ENCODE assay signal across 18 cellular contexts in the genomic region with DNA sequence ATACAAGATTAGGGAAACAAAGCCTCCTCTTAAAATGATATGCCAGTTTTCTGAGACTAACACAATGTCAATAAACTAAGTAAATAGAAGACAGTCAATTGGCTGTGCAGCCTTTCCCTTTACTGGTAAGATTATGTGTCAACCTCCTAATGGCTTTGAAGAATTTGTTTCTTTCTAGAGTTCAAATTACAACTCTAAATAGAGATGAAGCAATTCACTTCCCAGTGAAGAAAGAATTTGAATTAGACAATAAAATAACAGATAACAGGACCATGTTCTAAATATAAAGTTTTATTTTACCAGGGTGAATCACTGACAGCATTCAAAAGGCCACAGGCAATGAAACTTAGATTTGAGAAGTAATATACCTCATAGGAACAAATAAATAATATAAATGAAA.
DNase-seq lines count a peak whose midpoint lies in the region; ATAC-seq, FAIRE-seq and TF ChIP-seq lines count a peak whose summit lies in the region.
"Had no signal": no experiment of that assay in that cellular context is flagged by ENCODE, and none has a peak within 500 bp of the region (broad histone marks: within the 10 kb centered on the region; RNA-seq: fewer than 3 reads in every experiment).

No MANE protein-coding gene starts in this region.

- FAIRE-seq in bronchial epithelial cell (lab: Jason Lieb, UNC) = no peak
- FAIRE-seq: GM12878 had no signal

- H3K4me3 ChIP-seq in bronchial epithelial cell (ENCODE audit: low read depth, low read length) = no peak overlapping the region
- H3K4me3 ChIP-seq: GM12878 had no signal

- TF ChIP-seq CTCF in bronchial epithelial cell (IDR thresholded peaks at IDR 0.05; ENCODE audit: insufficient read depth, low read length, severe bottlenecking) = no peak
- TF ChIP-seq CTCF in GM20000 (IDR thresholded peaks at IDR 0.05; ENCODE audit: extremely low read depth, missing control alignments) = no peak

- no peaks in the 10 kb centered on the region for H3K27me3 ChIP-seq in bronchial epithelial cell (ENCODE audit: control insufficient read depth, insufficient read depth, low read length)

- no peaks in the 10 kb centered on the region for H3K27me3 Mint-ChIP-seq in stimulated activated naive B cell treated with anti-CD40 and anti-IgM and Interleukin-4, amounts not matched to agents 10 μg/mL and 1 μg/mL and 100 μg/mL, for 72 hours
- H3K27me3 Mint-ChIP-seq: activated naive CD4-positive, alpha-beta T cell treated with anti-CD3 and anti-CD28 coated beads, Interleukin-2, amount 50 U/mL, for 24 hours; activated T-cell treated with anti-CD3 and anti-CD28 coated beads, Interleukin-2, amount 50 U/mL, for 24 hours; dendritic cell treated with granulocyte-macrophage colony-stimulating factor and Interleukin-4, amounts not matched to agents 40 ng/mL and 50 ng/mL, for 4 days had no signal

- ATAC-seq in HG03378 (IDR thresholded peaks at IDR 0.05; ENCODE audit: unreplicated experiment) = no peak
- ATAC-seq in stimulated activated naive B cell treated with anti-CD40 and anti-IgM and Interleukin-4, amounts not matched to agents 10 μg/mL and 1 μg/mL and 100 μg/mL, for 72 hours (replicated peaks) = no peak
- ATAC-seq: GM12878 had no signal

- DNase-seq in DMS153 treated with DMSO at 0.1 percent for 48 hours (lab: John Stamatoyannopoulos, UW; ENCODE audit: unreplicated experiment) (peak; percentile 66), NCI-H1092 (lab: John Stamatoyannopoulos, UW) (peak; percentile 3), NCI-H345 treated with DMSO at 0.1 percent for 48 hours (lab: John Stamatoyannopoulos, UW; ENCODE audit: unreplicated experiment) (peak; percentile 16), bronchial epithelial cell (ENCODE audit: low read depth) (peak; percentile 9), DMS 273 treated with DMSO at 0.1 percent for 48 hours (lab: John Stamatoyannopoulos, UW) (no peak), GM20000 (ENCODE audit: low spot score) (no peak)
- no peak for DNase-seq in stimulated activated naive B cell treated with anti-CD40 and anti-IgM and Interleukin-4, amounts not matched to agents 10 μg/mL and 1 μg/mL and 100 μg/mL, for 72 hours
- DNase-seq: activated CD4-positive, alpha-beta T cell treated with anti-CD3 and anti-CD28 coated beads, Interleukin-2, amount 50 U/mL, for 48 hours; activated T-cell treated with anti-CD3 and anti-CD28 coated beads, Interleukin-2, amount 50 U/mL, for 24 hours; GDM1; RPMI8226; stimulated activated CD4-positive, alpha-beta T cell treated with anti-CD3 and anti-CD28 coated beads, Interleukin-4, amount 100 ng/mL, for 4 hours; stimulated activated CD8-positive, alpha-beta memory T cell treated with anti-CD3 and anti-CD28 coated beads, Interleukin-4, amount 100 ng/mL, for 48 hours had no signal

- no peaks in the 10 kb centered on the region for H3K36me3 ChIP-seq in bronchial epithelial cell (ENCODE audit: control insufficient read depth, insufficient read depth, low read length)

- no peaks in the 10 kb centered on the region for H3K4me1 Mint-ChIP-seq in stimulated activated naive B cell treated with anti-CD40 and anti-IgM and Interleukin-4, amounts not matched to agents 10 μg/mL and 1 μg/mL and 100 μg/mL, for 72 hours
- H3K4me1 Mint-ChIP-seq: activated naive CD4-positive, alpha-beta T cell treated with anti-CD3 and anti-CD28 coated beads, Interleukin-2, amount 50 U/mL, for 24 hours; brain had no signal

- H3K9me3 Mint-ChIP-seq in stimulated activated naive B cell treated with anti-CD40 and anti-IgM and Interleukin-4, amounts not matched to agents 10 μg/mL and 1 μg/mL and 100 μg/mL, for 72 hours = peaks cover 7 to 10% of the 10 kb centered on the region in 2 donors
- H3K9me3 Mint-ChIP-seq: brain had no signal

- no peak overlapping the region for H3K4me3 Mint-ChIP-seq in stimulated activated naive B cell treated with anti-CD40 and anti-IgM and Interleukin-4, amounts not matched to agents 10 μg/mL and 1 μg/mL and 100 μg/mL, for 72 hours
- H3K4me3 Mint-ChIP-seq: activated naive CD4-positive, alpha-beta T cell treated with anti-CD3 and anti-CD28 coated beads, Interleukin-2, amount 50 U/mL, for 24 hours; activated T-cell treated with anti-CD3 and anti-CD28 coated beads, Interleukin-2, amount 50 U/mL, for 24 hours; brain; dendritic cell treated with granulocyte-macrophage colony-stimulating factor and Interleukin-4, amounts not matched to agents 40 ng/mL and 50 ng/mL, for 4 days had no signal

- H3K27ac Mint-ChIP-seq in stimulated activated naive B cell treated with anti-CD40 and anti-IgM and Interleukin-4, amounts not matched to agents 10 μg/mL and 1 μg/mL and 100 μg/mL, for 72 hours = no peak overlapping the region
- H3K27ac Mint-ChIP-seq: activated naive CD4-positive, alpha-beta T cell treated with anti-CD3 and anti-CD28 coated beads, Interleukin-2, amount 50 U/mL, for 24 hours; activated T-cell treated with anti-CD3 and anti-CD28 coated beads, Interleukin-2, amount 50 U/mL, for 24 hours; dendritic cell treated with granulocyte-macrophage colony-stimulating factor and Interleukin-4, amounts not matched to agents 40 ng/mL and 50 ng/mL, for 4 days had no signal

- H3K36me3 Mint-ChIP-seq in stimulated activated naive B cell treated with anti-CD40 and anti-IgM and Interleukin-4, amounts not matched to agents 10 μg/mL and 1 μg/mL and 100 μg/mL, for 72 hours = no peaks in the 10 kb centered on the region
- H3K36me3 Mint-ChIP-seq: activated naive CD4-positive, alpha-beta T cell treated with anti-CD3 and anti-CD28 coated beads, Interleukin-2, amount 50 U/mL, for 24 hours; brain had no signal

Comparison
In these comparisons a context has a peak if more than half of its experiments do, and no peak if none do; other contexts are left out.
1. DNase-seq: peak in DMS153 treated with DMSO at 0.1 percent for 48 hours (single experiment), NCI-H1092 (single experiment), NCI-H345 treated with DMSO at 0.1 percent for 48 hours (single experiment) and bronchial epithelial cell (single experiment); none in stimulated activated naive B cell treated with anti-CD40 and anti-IgM and Interleukin-4, amounts not matched to agents 10 μg/mL and 1 μg/mL and 100 μg/mL, for 72 hours (single experiment), DMS 273 treated with DMSO at 0.1 percent for 48 hours (single experiment) and GM20000 (single experiment).